15 cellular contexts compared by ENCODE assay signal in the genomic region with DNA sequence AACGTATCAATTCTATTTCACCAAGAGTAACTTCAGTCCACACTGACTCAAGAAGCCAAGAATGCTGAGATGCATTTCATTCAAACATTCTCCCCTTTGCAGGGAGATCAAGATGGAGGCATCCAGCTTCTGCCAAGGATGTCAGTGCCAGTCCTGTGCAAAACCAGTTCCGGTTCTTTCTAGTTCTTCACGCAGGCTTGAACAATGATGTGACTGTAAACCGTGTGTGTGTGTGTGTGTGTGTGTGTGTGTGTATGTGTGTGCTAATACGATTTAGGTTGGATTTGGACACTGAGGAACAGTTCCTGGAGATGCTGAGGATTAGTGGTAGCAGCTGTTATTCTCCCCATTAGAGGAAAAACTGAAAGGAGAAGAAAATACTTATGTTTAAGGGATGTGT. TPM values are rescaled to one million over a fixed set of nuclear protein-coding genes. Genes with fewer than 3 reads are reported as not detected.
"Had no signal": no experiment of that assay in that cellular context is flagged by ENCODE, and none has a peak within 500 bp of the region (broad histone marks: within the 10 kb centered on the region; RNA-seq: fewer than 3 reads in every experiment).

A gene (plus strand): TSS at position 301 of the 400 bp plus-strand sequence. CDS start 2,415 bp downstream, outside the sequence.

- H3K9ac ChIP-seq: SK-N-SH had no signal

- H3K27me3 ChIP-seq: MG63 had no signal

- DNase-seq: KBM-7, MG63, NCI-H1092 treated with DMSO at 0.1 percent for 48 hours, NCI-H1436, NCI-H187, NCI-H2029, NCI-H2227 treated with DMSO at 0.1 percent for 48 hours, NCI-H526, Right ventricle myocardium superior, RPMI8226, SIG-M5, SK-N-SH, SW 1271, T-cell had no signal

- H3K9me3 ChIP-seq: MG63, SK-N-SH had no signal

- H3K27ac ChIP-seq: HL-60 had no signal

- H3K36me3 ChIP-seq: MG63 had no signal

- H3K4me2 ChIP-seq: SK-N-SH had no signal

- ATAC-seq: T-cell had no signal

- H3K4me3 ChIP-seq: MG63 had no signal

RNA-seq across cellular contexts. Expression of the gene that starts here (rescaled TPM):
- polyA plus RNA-seq: SK-N-SH had no signal
